ENCODE assay signal across 1 cellular context in the genomic region with DNA sequence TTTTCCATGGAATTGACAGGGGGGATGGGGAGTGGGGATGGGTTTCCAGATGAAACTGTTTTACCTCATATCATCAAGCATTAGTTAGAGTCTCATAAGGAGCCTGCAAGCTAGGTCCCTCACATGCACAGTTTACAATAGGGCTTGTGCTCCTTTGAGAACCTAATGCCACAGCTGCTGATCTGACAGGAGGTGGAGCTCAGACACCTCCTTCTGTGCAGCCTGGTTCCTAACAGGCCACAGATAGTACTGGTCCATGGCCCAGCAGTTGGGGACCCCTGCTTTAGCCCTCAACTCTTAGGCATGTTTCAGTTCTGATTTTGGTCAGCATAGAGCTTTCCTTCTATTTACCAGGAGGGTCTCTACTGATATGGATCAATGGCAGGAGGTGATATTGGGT.
TF ChIP-seq lines count a peak whose summit lies in the region.

No MANE protein-coding gene starts in this region.

TF ChIP-seq in GM23338, 12 proteins besides CTCF, POLR2A, EP300 and RAD21 (continued from another document):
- TF ChIP-seq ZNF462 (CRISPR knock-in tag; IDR thresholded peaks at IDR 0.05), result no peak
TF ChIP-seq in GM23338: peak in this region for 0.
